Comparison of ENCODE assay signal across 8 cellular contexts in the genomic region with DNA sequence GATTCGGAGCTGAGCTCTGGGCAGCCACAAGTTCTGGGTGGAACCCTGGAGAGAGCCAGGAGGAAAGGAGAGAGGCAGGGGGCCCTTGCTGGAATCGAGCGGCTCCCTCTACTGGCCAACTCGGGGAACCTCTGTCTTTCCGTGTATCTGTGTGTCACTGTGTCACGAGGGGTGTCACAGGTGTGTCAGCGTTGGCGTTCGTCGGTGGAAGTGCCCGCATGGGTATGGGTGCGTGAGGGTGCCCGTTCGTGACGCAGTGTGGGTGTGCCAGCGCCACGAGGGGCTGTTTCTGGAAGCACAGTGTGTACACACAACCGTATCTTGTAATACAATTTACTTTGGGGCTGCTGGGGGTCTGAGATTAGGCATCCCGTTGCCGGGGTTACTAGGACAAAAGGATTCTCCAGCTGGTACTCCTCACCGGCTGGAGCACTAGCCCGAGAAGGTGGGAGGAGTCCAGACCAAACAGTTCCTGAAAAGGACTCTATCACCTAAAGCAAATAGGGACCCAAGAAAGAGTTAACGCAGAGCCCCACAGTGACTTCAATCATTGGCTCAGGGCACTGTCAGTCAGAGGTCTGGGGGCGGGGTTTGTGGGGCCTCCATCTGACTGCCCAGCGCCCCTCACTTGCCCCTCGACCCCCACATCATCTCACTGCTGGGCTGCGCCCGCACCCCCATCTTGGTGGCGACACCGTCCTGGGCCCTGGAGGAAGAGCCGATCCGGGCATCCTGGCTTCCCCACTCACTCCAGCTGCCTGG.
DNase-seq lines count a peak whose midpoint lies in the region; ATAC-seq, FAIRE-seq and TF ChIP-seq lines count a peak whose summit lies in the region.

No MANE protein-coding gene starts in this region.

- peak; percentile 45 for ATAC-seq in GM21723 (IDR thresholded peaks at IDR 0.05; ENCODE audit: unreplicated experiment)

- peak overlapping the region; percentile 93 for H3K9ac ChIP-seq in mucosa of stomach (ENCODE audit: low read length)

- H3K9me3 ChIP-seq in mucosa of stomach (ENCODE audit: control insufficient read depth, low read length), result no peaks in the 10 kb centered on the region

- no peaks in the 10 kb centered on the region for H3K27me3 ChIP-seq in mucosa of stomach (ENCODE audit: control insufficient read depth, insufficient read depth, low read length)

- H3K4me1 ChIP-seq in mucosa of stomach (ENCODE audit: control insufficient read depth, insufficient read depth, low read length), result peaks cover 44% of the 10 kb centered on the region

- peak overlapping the region; percentile 77 for H3K4me3 ChIP-seq in mucosa of stomach (ENCODE audit: low read length)

- peak; percentile 32 for TF ChIP-seq POLR2A in erythroblast (IDR thresholded peaks at IDR 0.05; ENCODE audit: low read length)

- H3K36me3 ChIP-seq in mucosa of stomach (ENCODE audit: control insufficient read depth, insufficient read depth, low read length), result no peaks in the 10 kb centered on the region

- peak; percentile 81 for TF ChIP-seq CTCF in D721Med (IDR thresholded peaks at IDR 0.05; ENCODE audit: insufficient read depth, missing control alignments)

- no peak for FAIRE-seq in D721Med (lab: Jason Lieb, UNC)

- peak; percentile 88 for DNase-seq in D721Med (ENCODE audit: insufficient read length, low spot score)
- peak; percentile 96 for DNase-seq in KG1 (lab: John Stamatoyannopoulos, UW)
- peak; percentile 71 for DNase-seq in OCI-M2 (lab: John Stamatoyannopoulos, UW; ENCODE audit: unreplicated experiment)
- DNase-seq in activated T-cell treated with anti-CD3 and anti-CD28 coated beads for 48 hours (ENCODE audit: low read depth), result peak; percentile 85
- peak; percentile 87 to 93 for DNase-seq in erythroblast (lab: John Stamatoyannopoulos, UW)
- peak; percentile 93 for DNase-seq in stimulated activated CD8-positive, alpha-beta memory T cell treated with anti-CD3 and anti-CD28 coated beads, Interleukin-7, amount 100 ng/mL, for 24 hours (ENCODE audit: low read depth)

Comparison
In these comparisons a context has a peak if more than half of its experiments do, and no peak if none do; other contexts are left out.
1. Peak in every context shown above with its lines: DNase-seq, ATAC-seq and H3K4me3 ChIP-seq.